ENCODE assay signal across 8 cellular contexts in the genomic region with DNA sequence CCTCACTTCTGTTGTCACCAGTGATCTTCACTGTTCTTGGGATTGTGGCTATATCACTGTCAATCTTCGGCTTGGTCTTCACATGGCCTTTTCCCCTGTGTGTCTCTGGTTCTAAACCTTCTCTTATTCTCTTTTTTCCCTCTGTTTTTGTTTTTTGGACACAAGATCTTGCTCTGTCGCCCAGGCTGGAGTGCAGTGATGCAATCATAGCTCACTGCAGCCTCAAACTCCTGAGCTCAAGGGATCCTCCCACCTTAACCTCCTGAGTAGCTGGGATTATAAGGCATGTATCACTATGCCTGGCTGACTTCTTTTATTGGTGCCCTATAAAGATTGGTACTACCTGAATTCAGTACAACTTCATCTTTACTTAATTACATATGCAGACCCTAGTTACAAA.
"Had no signal": no experiment of that assay in that cellular context is flagged by ENCODE, and none has a peak within 500 bp of the region (broad histone marks: within the 10 kb centered on the region; RNA-seq: fewer than 3 reads in every experiment).

No MANE protein-coding gene starts in this region.

- H3K4me3 ChIP-seq: GM12878 had no signal

- ATAC-seq: GM12878 had no signal

- DNase-seq: GDM1, GF-D8 had no signal

- FAIRE-seq: G401.6, GM12878, GM12891, GM12892, GM18507, GM19239 had no signal
